15 cellular contexts compared by ENCODE assay signal in genomic region chr5:168552146-168552545, GRCh38. TPM values are rescaled to one million over a fixed set of nuclear protein-coding genes. Genes with fewer than 3 reads are reported as not detected.
DNase-seq lines count a peak whose midpoint lies in the region; ATAC-seq and TF ChIP-seq lines count a peak whose summit lies in the region.
"Had no signal": no experiment of that assay in that cellular context is flagged by ENCODE, and none has a peak within 500 bp of the region (broad histone marks: within the 10 kb centered on the region; RNA-seq: fewer than 3 reads in every experiment).

No MANE protein-coding gene starts in this region.

- peaks cover 24% of the 10 kb centered on the region for H3K4me1 Mint-ChIP-seq in MCF 10A (ENCODE audit: insufficient read depth, unreplicated experiment)
- H3K4me1 Mint-ChIP-seq in GM23338 = no peaks in the 10 kb centered on the region; the same call in 2 of the 3 replicates
- H3K4me1 Mint-ChIP-seq: activated CD4-positive, alpha-beta T cell treated with anti-CD3 and anti-CD28 coated beads, Interleukin-2, amount 10 ng/mL, durations not matched to agents 7 days and 5 days had no signal

- H3K36me3 ChIP-seq in breast epithelium = no peaks in the 10 kb centered on the region
- peaks cover 8 to 24% (median 19%) of the 10 kb centered on the region in 3 donors for H3K36me3 ChIP-seq in tibial artery
- peaks cover 8% of the 10 kb centered on the region; the same call in 1 of the 2 replicates for H3K36me3 ChIP-seq in GM23338 (ENCODE audit: insufficient read depth)

- POLR2A ChIA-PET in MCF 10A (lab: Yijun Ruan, JAX) = interaction anchor here (0.6 to 1.1 kb wide), 4 partner anchors 9 to 95 kb away, joined by 3 read pairs; no protein-coding TSS in a partner anchor

- TF ChIP-seq CTCF in MCF 10A (IDR thresholded peaks at IDR 0.05; ENCODE audit: unreplicated experiment) = no peak
- no peak for TF ChIP-seq CTCF in breast epithelium (IDR thresholded peaks at IDR 0.05)
- TF ChIP-seq CTCF in astrocyte of the cerebellum (IDR thresholded peaks at IDR 0.05; ENCODE audit: low read depth, low read length, missing control alignments) = no peak
- TF ChIP-seq CTCF in tibial artery (IDR thresholded peaks at IDR 0.05) = no peak
- no peak for TF ChIP-seq CTCF in GM23338 (conservative IDR thresholded peaks at IDR 0.05; ENCODE audit: low read depth in 2 of 2)

- H3K4me3 Mint-ChIP-seq in MCF 10A (ENCODE audit: unreplicated experiment) (no peak overlapping the region), GM23338 (no peak overlapping the region)
- H3K4me3 Mint-ChIP-seq: activated CD4-positive, alpha-beta T cell treated with anti-CD3 and anti-CD28 coated beads, Interleukin-2, amount 10 ng/mL, durations not matched to agents 7 days and 5 days; memory B cell; T-cell had no signal

- intact Hi-C loops in MCF 10A (cut with micrococcal nuclease) (no loop called here), breast epithelium (cut with DNase I; ENCODE audit: low total_unique reads) (no loop called here), Right ventricle myocardium superior (cut with DNase I) (no loop called here), tibial artery (cut with DNase I; ENCODE audit: low total_unique reads) (no loop called here)

- in situ Hi-C loops in astrocyte of the cerebellum (cut with HindIII; ENCODE audit: low sequenced_read_pairs) = no loop called here

- peaks cover 7% of the 10 kb centered on the region for H3K9me3 Mint-ChIP-seq in MCF 10A (ENCODE audit: unreplicated experiment)
- H3K9me3 Mint-ChIP-seq in GM23338 = no peaks in the 10 kb centered on the region
- H3K9me3 Mint-ChIP-seq: activated CD4-positive, alpha-beta T cell treated with anti-CD3 and anti-CD28 coated beads, Interleukin-2, amount 10 ng/mL, durations not matched to agents 7 days and 5 days; T-cell had no signal

- peaks cover 65% of the 10 kb centered on the region for H3K36me3 Mint-ChIP-seq in MCF 10A (ENCODE audit: insufficient read depth, unreplicated experiment)
- H3K36me3 Mint-ChIP-seq in GM23338 (ENCODE audit: low read depth) = peaks cover 46% of the 10 kb centered on the region; the same call in 2 of the 3 replicates

- no peaks in the 10 kb centered on the region for H3K9me2 ChIP-seq in GM23338 (ENCODE audit: insufficient read depth)

- DNase-seq in MCF 10A (ENCODE audit: unreplicated experiment) = peak; percentile 84
- DNase-seq in breast epithelium (ENCODE audit: low spot score in 2 of 2) = no peak
- peak; percentile 98 for DNase-seq in astrocyte of the cerebellum (ENCODE audit: low read depth)
- no peak for DNase-seq in Right ventricle myocardium superior
- DNase-seq in tibial artery = no peak
- DNase-seq in activated naive CD4-positive, alpha-beta T cell treated with anti-CD3 and anti-CD28 coated beads, Interleukin-2, amount 50 U/mL, for 16 hours = no peak
- no peak for DNase-seq in GM23338 (ENCODE audit: low spot score)
- DNase-seq: activated CD4-positive, alpha-beta T cell treated with anti-CD3 and anti-CD28 coated beads, Interleukin-2, amount 10 ng/mL, durations not matched to agents 7 days and 5 days; activated gamma-delta T cell; cortex of kidney; glutamatergic neuron; NCI-H1436; T-cell had no signal

- CTCF ChIA-PET in MCF 10A (lab: Yijun Ruan, JAX) = no interaction called here

- peaks cover 25% of the 10 kb centered on the region; the same call in 1 of the 2 replicates for H3K79me2 ChIP-seq in GM23338 (replicated peaks; ENCODE audit: insufficient read depth)

- H3F3A ChIP-seq in GM23338 (replicated peaks; ENCODE audit: low read depth) = no peaks in the 10 kb centered on the region

- no peaks in the 10 kb centered on the region for H3K4me1 ChIP-seq in breast epithelium
- H3K4me1 ChIP-seq in tibial artery = peaks cover 0 to 23% (median 0%) of the 10 kb centered on the region in 4 donors
- no peaks in the 10 kb centered on the region for H3K4me1 ChIP-seq in GM23338 (ENCODE audit: insufficient read depth)

- H3K27ac ChIP-seq in breast epithelium (no peak overlapping the region), tibial artery (peak overlapping the region; percentile 48 to 51), GM23338 (ENCODE audit: low read depth) (no peak overlapping the region)

- no peak overlapping the region for H3K4me2 ChIP-seq in GM23338

- no peak overlapping the region for H3K27ac Mint-ChIP-seq in MCF 10A (ENCODE audit: low read depth, unreplicated experiment)
- no peak overlapping the region for H3K27ac Mint-ChIP-seq in GM23338
- H3K27ac Mint-ChIP-seq: activated CD4-positive, alpha-beta T cell treated with anti-CD3 and anti-CD28 coated beads, Interleukin-2, amount 10 ng/mL, durations not matched to agents 7 days and 5 days; memory B cell; T-cell had no signal

- ATAC-seq in Right ventricle myocardium superior (ENCODE audit: poor library complexity) (peak; percentile 83), HG03045 (IDR thresholded peaks at IDR 0.05; ENCODE audit: unreplicated experiment) (no peak), GM23338 (no peak)
- ATAC-seq: T-cell had no signal

- H3K27me3 ChIP-seq in breast epithelium (no peaks in the 10 kb centered on the region), tibial artery (no peaks in the 10 kb centered on the region), GM23338 (ENCODE audit: insufficient read depth) (no peaks in the 10 kb centered on the region)

- no TSS peak for BruUV-seq in MCF 10A (replicated peaks; lab: Mats Ljungman, UMichigan)

- no peak for TF ChIP-seq POLR2A in breast epithelium (IDR thresholded peaks at IDR 0.05)

- no peak overlapping the region for H2AFZ ChIP-seq in GM23338

- peaks cover 16% of the 10 kb centered on the region for H4K20me1 ChIP-seq in GM23338 (replicated peaks; ENCODE audit: insufficient read depth)

- H3K9me3 ChIP-seq in breast epithelium = no peaks in the 10 kb centered on the region
- H3K9me3 ChIP-seq in tibial artery = no peaks in the 10 kb centered on the region

- H3K4me3 ChIP-seq in breast epithelium = no peak overlapping the region
- H3K4me3 ChIP-seq in astrocyte of the cerebellum (ENCODE audit: low read depth, low read length) = no peak overlapping the region
- no peak overlapping the region for H3K4me3 ChIP-seq in tibial artery
- no peak overlapping the region for H3K4me3 ChIP-seq in GM23338

- no peaks in the 10 kb centered on the region for H3K27me3 Mint-ChIP-seq in MCF 10A (ENCODE audit: insufficient read depth, unreplicated experiment)
- peaks cover 4% of the 10 kb centered on the region for H3K27me3 Mint-ChIP-seq in GM23338 (ENCODE audit: insufficient read depth, low read depth, poor library complexity)
- H3K27me3 Mint-ChIP-seq: activated CD4-positive, alpha-beta T cell treated with anti-CD3 and anti-CD28 coated beads, Interleukin-2, amount 10 ng/mL, durations not matched to agents 7 days and 5 days; memory B cell; T-cell had no signal

TF ChIP-seq in GM23338, 12 proteins besides CTCF, POLR2A, EP300 and RAD21 (continues in another document):
- no peak for TF ChIP-seq STAT1 (IDR thresholded peaks at IDR 0.05; ENCODE audit: unreplicated experiment)

RNA-seq across cellular contexts. Expression of gene FBLL1, which starts 23.0 kb away (rescaled TPM):
- total RNA-seq in MCF 10A (2022) = 0.42 TPM in 1 of 2 replicates, not detected in the other
- total RNA-seq in breast epithelium = 1 to 10 TPM in 1 of 3 donors, under 1 TPM in 2; 0.32 to 1.6 (median 0.33) TPM
- not detected for total RNA-seq in Right ventricle myocardium superior
- total RNA-seq in GM23338 (2014; rRNA removed; shearing (Covaris generic)) = 6.0 and 7.1 TPM in 2 replicates
- 2.3 and 4.3 TPM in 2 replicates for polyA plus RNA-seq in GM23338 (2016; fragmentation: Nextera tagmentation; extraction: Ambion mirVana)
- total RNA-seq: activated CD4-positive, alpha-beta T cell treated with anti-CD3 and anti-CD28 coated beads, Interleukin-2, amount 10 ng/mL, durations not matched to agents 7 days and 5 days had no signal

RNA-seq across cellular contexts. Expression of gene PANK3, which starts 27.0 kb away (rescaled TPM):
- total RNA-seq in MCF 10A (2022) (96.2 and 117 TPM in 2 replicates), breast epithelium (10 to 100 TPM; 29.9 to 56.1 (median 41.0) TPM), Right ventricle myocardium superior (26.1 TPM)
- total RNA-seq in GM23338 (2014; rRNA removed; shearing (Covaris generic)) = 91.6 and 101 TPM in 2 replicates
- 14.0 and 17.0 TPM in 2 replicates for polyA plus RNA-seq in GM23338 (2016; fragmentation: Nextera tagmentation; extraction: Ambion mirVana)

Comparison
In these comparisons a context has a peak if more than half of its experiments do, and no peak if none do; other contexts are left out.
1. DNase-seq: peak in MCF 10A (single experiment) and astrocyte of the cerebellum (single experiment); none in breast epithelium (0 of 2), Right ventricle myocardium superior (single experiment), tibial artery (0 of 2), activated naive CD4-positive, alpha-beta T cell treated with anti-CD3 and anti-CD28 coated beads, Interleukin-2, amount 50 U/mL, for 16 hours (single experiment) and GM23338 (single experiment).
2. H3K27ac ChIP-seq: peak in tibial artery (2 of 2); none in breast epithelium (0 of 2) and GM23338 (single experiment).